ENCODE assay signal across 1 cellular context in the genomic region with DNA sequence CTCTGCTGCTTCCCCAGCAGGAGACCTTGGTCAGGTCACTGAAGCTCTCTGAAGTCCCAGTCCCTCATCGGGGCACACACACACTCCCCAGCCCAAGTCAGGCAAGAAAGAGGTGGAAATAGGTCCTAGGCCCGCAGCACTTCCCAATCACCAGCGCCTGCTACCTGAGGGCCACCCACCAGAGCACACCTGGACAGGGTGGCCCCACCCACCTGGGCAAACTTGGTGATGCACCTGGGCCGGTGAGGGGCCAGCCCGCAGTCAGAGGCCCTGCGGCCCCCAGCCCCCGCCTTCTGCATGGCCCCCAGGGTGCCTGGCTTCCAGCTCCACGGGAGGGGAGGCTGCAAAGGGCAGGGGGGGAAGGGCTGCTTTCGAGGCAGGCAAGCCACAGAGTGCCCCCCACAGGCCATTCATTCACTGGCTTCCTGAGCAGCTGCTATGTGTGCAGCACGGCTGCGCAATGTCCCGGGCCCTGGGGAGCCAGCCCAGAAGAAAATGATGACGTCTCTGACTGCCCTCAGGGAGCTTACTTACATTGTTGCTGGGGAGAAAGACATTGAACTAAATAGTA.
TF ChIP-seq lines count a peak whose summit lies in the region.

No MANE protein-coding gene starts in this region.

TF ChIP-seq in WTC11, 78 proteins besides CTCF, POLR2A, EP300 and RAD21 (continued from another document):
- TF ChIP-seq, protein P1, sequence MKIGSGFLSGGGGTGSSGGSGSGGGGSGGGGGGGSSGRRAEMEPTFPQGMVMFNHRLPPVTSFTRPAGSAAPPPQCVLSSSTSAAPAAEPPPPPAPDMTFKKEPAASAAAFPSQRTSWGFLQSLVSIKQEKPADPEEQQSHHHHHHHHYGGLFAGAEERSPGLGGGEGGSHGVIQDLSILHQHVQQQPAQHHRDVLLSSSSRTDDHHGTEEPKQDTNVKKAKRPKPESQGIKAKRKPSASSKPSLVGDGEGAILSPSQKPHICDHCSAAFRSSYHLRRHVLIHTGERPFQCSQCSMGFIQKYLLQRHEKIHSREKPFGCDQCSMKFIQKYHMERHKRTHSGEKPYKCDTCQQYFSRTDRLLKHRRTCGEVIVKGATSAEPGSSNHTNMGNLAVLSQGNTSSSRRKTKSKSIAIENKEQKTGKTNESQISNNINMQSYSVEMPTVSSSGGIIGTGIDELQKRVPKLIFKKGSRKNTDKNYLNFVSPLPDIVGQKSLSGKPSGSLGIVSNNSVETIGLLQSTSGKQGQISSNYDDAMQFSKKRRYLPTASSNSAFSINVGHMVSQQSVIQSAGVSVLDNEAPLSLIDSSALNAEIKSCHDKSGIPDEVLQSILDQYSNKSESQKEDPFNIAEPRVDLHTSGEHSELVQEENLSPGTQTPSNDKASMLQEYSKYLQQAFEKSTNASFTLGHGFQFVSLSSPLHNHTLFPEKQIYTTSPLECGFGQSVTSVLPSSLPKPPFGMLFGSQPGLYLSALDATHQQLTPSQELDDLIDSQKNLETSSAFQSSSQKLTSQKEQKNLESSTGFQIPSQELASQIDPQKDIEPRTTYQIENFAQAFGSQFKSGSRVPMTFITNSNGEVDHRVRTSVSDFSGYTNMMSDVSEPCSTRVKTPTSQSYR (CRISPR knock-in tag; IDR thresholded peaks at IDR 0.05): peak; percentile 68
- TF ChIP-seq NR3C1 (CRISPR knock-in tag; conservative IDR thresholded peaks at IDR 0.05; ENCODE audit: low read depth) (no peak), ZNF263 (CRISPR knock-in tag; IDR thresholded peaks at IDR 0.05; ENCODE audit: low read depth) (no peak), NR1H2 (CRISPR knock-in tag; IDR thresholded peaks at IDR 0.05) (no peak), ZNF423 (CRISPR knock-in tag; IDR thresholded peaks at IDR 0.05) (peak; percentile 99), CBFB (CRISPR knock-in tag; IDR thresholded peaks at IDR 0.05; ENCODE audit: low read depth) (no peak)
- TF ChIP-seq, protein P2, sequence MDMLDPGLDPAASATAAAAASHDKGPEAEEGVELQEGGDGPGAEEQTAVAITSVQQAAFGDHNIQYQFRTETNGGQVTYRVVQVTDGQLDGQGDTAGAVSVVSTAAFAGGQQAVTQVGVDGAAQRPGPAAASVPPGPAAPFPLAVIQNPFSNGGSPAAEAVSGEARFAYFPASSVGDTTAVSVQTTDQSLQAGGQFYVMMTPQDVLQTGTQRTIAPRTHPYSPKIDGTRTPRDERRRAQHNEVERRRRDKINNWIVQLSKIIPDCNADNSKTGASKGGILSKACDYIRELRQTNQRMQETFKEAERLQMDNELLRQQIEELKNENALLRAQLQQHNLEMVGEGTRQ (CRISPR knock-in tag; IDR thresholded peaks at IDR 0.05): no peak
- TF ChIP-seq, protein P3, sequence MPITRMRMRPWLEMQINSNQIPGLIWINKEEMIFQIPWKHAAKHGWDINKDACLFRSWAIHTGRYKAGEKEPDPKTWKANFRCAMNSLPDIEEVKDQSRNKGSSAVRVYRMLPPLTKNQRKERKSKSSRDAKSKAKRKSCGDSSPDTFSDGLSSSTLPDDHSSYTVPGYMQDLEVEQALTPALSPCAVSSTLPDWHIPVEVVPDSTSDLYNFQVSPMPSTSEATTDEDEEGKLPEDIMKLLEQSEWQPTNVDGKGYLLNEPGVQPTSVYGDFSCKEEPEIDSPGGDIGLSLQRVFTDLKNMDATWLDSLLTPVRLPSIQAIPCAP (CRISPR knock-in tag; IDR thresholded peaks at IDR 0.05): no peak
- TF ChIP-seq, protein P4, sequence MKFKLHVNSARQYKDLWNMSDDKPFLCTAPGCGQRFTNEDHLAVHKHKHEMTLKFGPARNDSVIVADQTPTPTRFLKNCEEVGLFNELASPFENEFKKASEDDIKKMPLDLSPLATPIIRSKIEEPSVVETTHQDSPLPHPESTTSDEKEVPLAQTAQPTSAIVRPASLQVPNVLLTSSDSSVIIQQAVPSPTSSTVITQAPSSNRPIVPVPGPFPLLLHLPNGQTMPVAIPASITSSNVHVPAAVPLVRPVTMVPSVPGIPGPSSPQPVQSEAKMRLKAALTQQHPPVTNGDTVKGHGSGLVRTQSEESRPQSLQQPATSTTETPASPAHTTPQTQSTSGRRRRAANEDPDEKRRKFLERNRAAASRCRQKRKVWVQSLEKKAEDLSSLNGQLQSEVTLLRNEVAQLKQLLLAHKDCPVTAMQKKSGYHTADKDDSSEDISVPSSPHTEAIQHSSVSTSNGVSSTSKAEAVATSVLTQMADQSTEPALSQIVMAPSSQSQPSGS (CRISPR knock-in tag; IDR thresholded peaks at IDR 0.05; ENCODE audit: borderline replicate concordance, low read depth): no peak
- TF ChIP-seq, protein P5, sequence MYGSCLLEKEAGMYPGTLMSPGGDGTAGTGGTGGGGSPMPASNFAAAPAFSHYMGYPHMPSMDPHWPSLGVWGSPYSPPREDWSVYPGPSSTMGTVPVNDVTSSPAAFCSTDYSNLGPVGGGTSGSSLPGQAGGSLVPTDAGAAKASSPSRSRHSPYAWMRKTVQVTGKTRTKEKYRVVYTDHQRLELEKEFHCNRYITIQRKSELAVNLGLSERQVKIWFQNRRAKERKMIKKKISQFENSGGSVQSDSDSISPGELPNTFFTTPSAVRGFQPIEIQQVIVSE (CRISPR knock-in tag; IDR thresholded peaks at IDR 0.05; ENCODE audit: borderline replicate concordance): no peak
